ENCODE assay signal across 14 cellular contexts in the genomic region with DNA sequence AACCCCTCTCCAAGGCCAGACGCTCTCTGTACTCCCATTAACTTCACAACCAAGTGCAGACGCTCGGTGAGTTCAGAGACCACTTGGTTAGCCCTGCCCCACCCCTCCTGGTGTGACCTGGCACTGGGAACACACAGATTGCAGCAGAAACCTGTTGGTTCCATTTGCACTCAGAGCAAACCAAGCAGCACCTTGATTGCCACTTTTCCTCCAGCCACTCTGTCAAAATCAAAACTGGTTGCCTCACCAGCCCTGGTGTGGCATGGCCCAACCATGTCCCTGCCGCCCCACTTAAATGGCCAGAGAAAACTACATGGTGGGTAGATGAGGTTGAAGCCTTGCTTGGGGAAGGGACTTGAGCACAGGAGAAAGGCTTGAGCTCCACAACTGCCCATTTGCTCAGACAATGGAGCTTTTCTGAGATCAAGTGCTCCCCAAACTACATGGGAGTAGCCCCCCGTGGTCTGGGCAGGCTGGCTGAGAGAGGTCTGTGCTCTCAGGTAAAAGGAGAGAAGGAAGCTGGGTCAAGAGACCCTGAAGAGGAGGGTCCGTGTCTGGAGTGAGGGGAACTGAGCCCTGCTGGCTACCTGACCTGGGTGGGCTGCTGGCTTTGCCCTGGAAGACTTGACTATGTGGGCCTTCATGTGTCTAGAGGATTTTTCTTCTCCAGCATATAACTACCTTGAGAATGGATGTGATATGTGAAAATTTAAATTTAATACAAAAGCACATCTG. TPM values are rescaled to one million over a fixed set of nuclear protein-coding genes. Genes with fewer than 3 reads are reported as not detected.
DNase-seq lines count a peak whose midpoint lies in the region; ATAC-seq and TF ChIP-seq lines count a peak whose summit lies in the region.
"Had no signal": no experiment of that assay in that cellular context is flagged by ENCODE, and none has a peak within 500 bp of the region (broad histone marks: within the 10 kb centered on the region; RNA-seq: fewer than 3 reads in every experiment).

No MANE protein-coding gene starts in this region.

- no peak overlapping the region for H3K4me2 ChIP-seq in MM.1S (ENCODE audit: low read depth, low read length)

- no peaks in the 10 kb centered on the region for H4K20me1 ChIP-seq in MM.1S (ENCODE audit: insufficient read depth, low read length)

- no peak overlapping the region for H3K4me3 ChIP-seq in MM.1S (ENCODE audit: low read length)

- no peaks in the 10 kb centered on the region for H3F3A ChIP-seq in MM.1S (ENCODE audit: insufficient read depth, low read length)

- no peaks in the 10 kb centered on the region for H3K79me2 ChIP-seq in MM.1S (ENCODE audit: low read length)

- no peak overlapping the region for H3K9ac ChIP-seq in MM.1S (ENCODE audit: low read length)

- H3K27ac ChIP-seq in RWPE1 = peak overlapping the region; percentile 85
- H3K27ac ChIP-seq in MM.1S (ENCODE audit: low read length) = no peak overlapping the region
- H3K27ac ChIP-seq: 22Rv1, foreskin keratinocyte had no signal

- H3K36me3 ChIP-seq in MM.1S (replicated peaks; ENCODE audit: insufficient read depth, low read length) = no peaks in the 10 kb centered on the region

- H3K4me1 Mint-ChIP-seq in T-helper 2 cell treated with Interferon-gamma antibody and Interleukin-4, amounts not matched to agents 5 μg/mL and 100 μg/mL, for 36 hours (ENCODE audit: low read depth) = peaks cover 10% of the 10 kb centered on the region
- peaks cover 54% of the 10 kb centered on the region for H3K4me1 Mint-ChIP-seq in chondrocyte (ENCODE audit: low read depth)

- intact Hi-C loops in posterior vena cava (cut with DNase I) = no loop called here

- DNase-seq in T-helper 2 cell treated with Interferon-gamma antibody and Interleukin-4, amounts not matched to agents 5 μg/mL and 100 μg/mL, for 36 hours (ENCODE audit: low spot score) = no peak
- no peak for DNase-seq in T-helper 2 cell
- no peak for DNase-seq in RWPE1 (ENCODE audit: low spot score)
- no peak for DNase-seq in chondrocyte (ENCODE audit: low spot score)
- DNase-seq in posterior vena cava (ENCODE audit: low spot score) = peak; percentile 63
- DNase-seq in MM.1S = no peak
- DNase-seq in anterior cingulate cortex (lab: John Stamatoyannopoulos, UW) = no peak
- DNase-seq: activated CD4-positive, alpha-beta T cell treated with anti-CD3 and anti-CD28 coated beads for 4 hours; effector CD8-positive, alpha-beta T cell; foreskin keratinocyte had no signal

- no peak for TF ChIP-seq CTCF in RWPE1 (conservative IDR thresholded peaks at IDR 0.05; ENCODE audit: low read depth)
- TF ChIP-seq CTCF in chondrocyte (IDR thresholded peaks at IDR 0.05) = no peak
- no peak for TF ChIP-seq CTCF in MM.1S (IDR thresholded peaks at IDR 0.05; ENCODE audit: low read length)

- H2AFZ ChIP-seq in MM.1S (ENCODE audit: low read length) = no peak overlapping the region

- H3K27me3 ChIP-seq in MM.1S (replicated peaks; ENCODE audit: insufficient read depth, low read length) = no peaks in the 10 kb centered on the region
- H3K27me3 ChIP-seq: foreskin keratinocyte had no signal

- H3K4me3 Mint-ChIP-seq in T-helper 2 cell treated with Interferon-gamma antibody and Interleukin-4, amounts not matched to agents 5 μg/mL and 100 μg/mL, for 36 hours = no peak overlapping the region
- no peak overlapping the region for H3K4me3 Mint-ChIP-seq in chondrocyte (ENCODE audit: unreplicated experiment)

- no peaks in the 10 kb centered on the region for H3K27me3 Mint-ChIP-seq in T-helper 2 cell treated with Interferon-gamma antibody and Interleukin-4, amounts not matched to agents 5 μg/mL and 100 μg/mL, for 36 hours (ENCODE audit: low read depth)
- no peaks in the 10 kb centered on the region for H3K27me3 Mint-ChIP-seq in chondrocyte (ENCODE audit: low read depth)

- no peaks in the 10 kb centered on the region for H3K4me1 ChIP-seq in MM.1S (ENCODE audit: low read length)

- H3K36me3 Mint-ChIP-seq in T-helper 2 cell treated with Interferon-gamma antibody and Interleukin-4, amounts not matched to agents 5 μg/mL and 100 μg/mL, for 36 hours (ENCODE audit: low read depth) = peaks cover 35% of the 10 kb centered on the region
- peaks cover 26% of the 10 kb centered on the region for H3K36me3 Mint-ChIP-seq in chondrocyte (ENCODE audit: low read depth)

- POLR2A ChIA-PET in RWPE1 (lab: Yijun Ruan, JAX; ENCODE audit: low non-redundant PET) = no interaction called here

- peak overlapping the region; percentile 49 for H3K27ac Mint-ChIP-seq in T-helper 2 cell treated with Interferon-gamma antibody and Interleukin-4, amounts not matched to agents 5 μg/mL and 100 μg/mL, for 36 hours
- H3K27ac Mint-ChIP-seq in chondrocyte (ENCODE audit: unreplicated experiment) = peak overlapping the region; percentile 54

- CTCF ChIA-PET in RWPE1 (lab: Yijun Ruan, JAX) = interaction anchor here (0.6 to 1.4 kb wide), 3 partner anchors 59 to 504 kb away, joined by 3 to 4 read pairs (median 3); a partner anchor contains a TSS

- no peaks in the 10 kb centered on the region for H3K9me2 ChIP-seq in MM.1S (replicated peaks; ENCODE audit: insufficient read depth, low read length)

- H3K9me3 ChIP-seq in MM.1S (replicated peaks; ENCODE audit: insufficient read depth, low read length) = no peaks in the 10 kb centered on the region

- ATAC-seq in HG02642 (IDR thresholded peaks at IDR 0.05; ENCODE audit: poor library complexity, unreplicated experiment) = no peak
- ATAC-seq: foreskin keratinocyte, HCT116, sciatic nerve had no signal

- H3K9me3 Mint-ChIP-seq in T-helper 2 cell treated with Interferon-gamma antibody and Interleukin-4, amounts not matched to agents 5 μg/mL and 100 μg/mL, for 36 hours = no peaks in the 10 kb centered on the region
- no peaks in the 10 kb centered on the region for H3K9me3 Mint-ChIP-seq in chondrocyte (ENCODE audit: low read depth)

RNA-seq across cellular contexts. Expression of a gene that starts 43.4 kb away (rescaled TPM):
- total RNA-seq in chondrocyte (139 to 152 TPM (median 140 TPM) in 3 replicates), posterior vena cava (10 to 100 TPM; 81.0 to 83.0 TPM)
